Comparison of ENCODE assay signal across 8 cellular contexts in genomic region chrX:12701625-12702024, GRCh38.
DNase-seq lines count a peak whose midpoint lies in the region; ATAC-seq and TF ChIP-seq lines count a peak whose summit lies in the region.

No MANE protein-coding gene starts in this region.

- no peak for TF ChIP-seq CTCF in activated B cell treated with CpG ODN at 0.5 μM for 24 hours (IDR thresholded peaks at IDR 0.05)
- peak; percentile 59 for TF ChIP-seq CTCF in fibroblast of pulmonary artery (IDR thresholded peaks at IDR 0.05; ENCODE audit: low read length, missing control alignments)
- peak; percentile 62 for TF ChIP-seq CTCF in osteocyte (IDR thresholded peaks at IDR 0.05)

- DNase-seq in GDM1 (lab: John Stamatoyannopoulos, UW), result peak; percentile 49
- peak; percentile 19 for DNase-seq in NCI-H2171 treated with DMSO at 0.1 percent for 48 hours (lab: John Stamatoyannopoulos, UW)
- no peak for DNase-seq in activated B cell treated with CpG ODN at 0.5 μM for 24 hours
- DNase-seq in fibroblast of pulmonary artery (ENCODE audit: low read depth), result peak; percentile 82
- no peak for DNase-seq in osteocyte (ENCODE audit: extremely low spot score, unreplicated experiment)
- no peak for DNase-seq in activated CD4-positive, CD25-positive, alpha-beta regulatory T cell (lab: John Stamatoyannopoulos, UW)

- H3K27me3 Mint-ChIP-seq in activated B cell treated with CpG ODN at 0.5 μM for 24 hours (peaks cover 1% of the 10 kb centered on the region), osteocyte (ENCODE audit: unreplicated experiment) (peaks cover 10% of the 10 kb centered on the region)

- H3K4me3 Mint-ChIP-seq in activated B cell treated with CpG ODN at 0.5 μM for 24 hours (no peak overlapping the region), osteocyte (ENCODE audit: unreplicated experiment) (no peak overlapping the region)

- H3K9me3 Mint-ChIP-seq in activated B cell treated with CpG ODN at 0.5 μM for 24 hours, result no peaks in the 10 kb centered on the region
- H3K9me3 Mint-ChIP-seq in osteocyte (ENCODE audit: unreplicated experiment), result no peaks in the 10 kb centered on the region

- POLR2A ChIA-PET in activated B cell treated with CpG ODN at 0.5 μM for 24 hours (lab: Charles Lee), result no interaction called here

- intact Hi-C loops in activated B cell treated with CpG ODN at 0.5 μM for 24 hours (cut with micrococcal nuclease), result loop anchor here (1.0 to 5.0 kb wide), 6 partner anchors 70 to 1168 kb away; no protein-coding TSS in a partner anchor

- CTCF ChIA-PET in activated B cell treated with CpG ODN at 0.5 μM for 24 hours (lab: Charles Lee), result interaction anchor here (0.9 to 2.9 kb wide), 15 partner anchors 11 to 786 kb away, joined by 3 to 27 read pairs (median 3); partner anchors contain the start of gene PRPS2

- H3K4me3 ChIP-seq in fibroblast of pulmonary artery (replicated peaks; ENCODE audit: low read depth, low read length), result no peak overlapping the region

- H3K27ac Mint-ChIP-seq in activated B cell treated with CpG ODN at 0.5 μM for 24 hours (no peak overlapping the region), osteocyte (ENCODE audit: unreplicated experiment) (no peak overlapping the region)

- ATAC-seq in HG02642 (IDR thresholded peaks at IDR 0.05; ENCODE audit: poor library complexity, unreplicated experiment) (peak; percentile 51), activated B cell treated with CpG ODN at 0.5 μM for 24 hours (ENCODE audit: low read depth) (peak; percentile 58), GM21360 (IDR thresholded peaks at IDR 0.05; ENCODE audit: unreplicated experiment) (no peak)

- H3K36me3 Mint-ChIP-seq in activated B cell treated with CpG ODN at 0.5 μM for 24 hours (ENCODE audit: low read depth), result no peaks in the 10 kb centered on the region
- H3K36me3 Mint-ChIP-seq in osteocyte (ENCODE audit: unreplicated experiment), result no peaks in the 10 kb centered on the region

- H3K4me1 Mint-ChIP-seq in activated B cell treated with CpG ODN at 0.5 μM for 24 hours, result peaks cover 39% of the 10 kb centered on the region
- no peaks in the 10 kb centered on the region for H3K4me1 Mint-ChIP-seq in osteocyte (ENCODE audit: unreplicated experiment)

Comparison
In these comparisons a context has a peak if more than half of its experiments do, and no peak if none do; other contexts are left out.
1. DNase-seq: peak in GDM1 (single experiment), NCI-H2171 treated with DMSO at 0.1 percent for 48 hours (single experiment) and fibroblast of pulmonary artery (single experiment); none in activated B cell treated with CpG ODN at 0.5 μM for 24 hours (single experiment), osteocyte (single experiment) and activated CD4-positive, CD25-positive, alpha-beta regulatory T cell (0 of 4).